In genomic region chr22:25661067-25661466, GRCh38 we compare ENCODE assay signal across 18 cellular contexts.
DNase-seq lines count a peak whose midpoint lies in the region; ATAC-seq and TF ChIP-seq lines count a peak whose summit lies in the region.
"Had no signal": no experiment of that assay in that cellular context is flagged by ENCODE, and none has a peak within 500 bp of the region (broad histone marks: within the 10 kb centered on the region; RNA-seq: fewer than 3 reads in every experiment).

No MANE protein-coding gene starts in this region.

- no peak overlapping the region for H2BK12ac ChIP-seq in mesenchymal stem cell (ENCODE audit: low read length in 2 of 2)

- TF ChIP-seq CTCF in SK-N-SH (IDR thresholded peaks at IDR 0.05) (no peak), fibroblast of the aortic adventitia (IDR thresholded peaks at IDR 0.05; ENCODE audit: insufficient read depth, low read length) (no peak)

- no peak overlapping the region for H2BK5ac ChIP-seq in mesenchymal stem cell (ENCODE audit: low read depth, low read length, poor library complexity, severe bottlenecking)
- no peak overlapping the region for H2BK5ac ChIP-seq in mesendoderm (ENCODE audit: low read length)

- H2BK120ac ChIP-seq in mesenchymal stem cell (ENCODE audit: low read depth, low read length) (no peak overlapping the region), mesendoderm (ENCODE audit: low read depth, low read length) (no peak overlapping the region)

- H4K5ac ChIP-seq in mesendoderm (ENCODE audit: low read length), result no peak overlapping the region

- H3K9ac ChIP-seq in GM23248 (no peak overlapping the region), SK-N-SH (no peak overlapping the region), mesenchymal stem cell (ENCODE audit: low read length) (peak overlapping the region; percentile 73), mesendoderm (ENCODE audit: low read length) (no peak overlapping the region)

- H3K27ac ChIP-seq in GM23248, result no peak overlapping the region
- peak overlapping the region in 1 of 2 experiments; percentile 81; a peak in 2 of 4 replicates for H3K27ac ChIP-seq in SK-N-SH (ENCODE audit: low read depth in 2 of 2, low read length in 1 of 2)
- no peak overlapping the region for H3K27ac ChIP-seq in mesenchymal stem cell (ENCODE audit: low read length, poor library complexity, severe bottlenecking)
- H3K27ac ChIP-seq in mesendoderm (ENCODE audit: low read depth, low read length), result no peak overlapping the region
- H3K27ac ChIP-seq: colonic mucosa had no signal

- H3K23ac ChIP-seq in mesenchymal stem cell (ENCODE audit: low read length in 2 of 2) (no peak overlapping the region), mesendoderm (ENCODE audit: low read length) (no peak overlapping the region)

- H3K36me3 ChIP-seq in GM23248 (ENCODE audit: low read depth) (no peaks in the 10 kb centered on the region), SK-N-SH (replicated peaks in 1 of 2; ENCODE audit: control insufficient read depth in 1 of 2, insufficient read depth in 2 of 2, low read length in 1 of 2) (peaks cover 0 to 5% of the 10 kb centered on the region in 2 experiments), mesenchymal stem cell (ENCODE audit: control insufficient read depth in 1 of 2, insufficient read depth in 2 of 2, low read depth in 1 of 2, low read length in 2 of 2) (no peaks in the 10 kb centered on the region), mesendoderm (ENCODE audit: control insufficient read depth, insufficient read depth, low read length) (no peaks in the 10 kb centered on the region)
- H3K36me3 ChIP-seq: colonic mucosa had no signal

- no peak overlapping the region for H2AFZ ChIP-seq in GM23248
- no peak overlapping the region for H2AFZ ChIP-seq in SK-N-SH (ENCODE audit: low read depth)
- H2AFZ ChIP-seq in mesenchymal stem cell (ENCODE audit: low read depth, low read length), result no peak overlapping the region

- no peak overlapping the region for H4K8ac ChIP-seq in mesenchymal stem cell (ENCODE audit: low read length)
- no peak overlapping the region for H4K8ac ChIP-seq in mesendoderm (ENCODE audit: low read depth, low read length)

- no peak overlapping the region for H3K4ac ChIP-seq in mesenchymal stem cell (ENCODE audit: low read depth in 1 of 2, low read length in 2 of 2)
- H3K4ac ChIP-seq in mesendoderm (ENCODE audit: low read depth, low read length), result no peak overlapping the region

- no peaks in the 10 kb centered on the region for H3K9me3 ChIP-seq in GM23248 (ENCODE audit: low read depth)
- no peaks in the 10 kb centered on the region for H3K9me3 ChIP-seq in SK-N-SH
- no peaks in the 10 kb centered on the region for H3K9me3 ChIP-seq in mesenchymal stem cell (ENCODE audit: control insufficient read depth, low read length)
- H3K9me3 ChIP-seq: colonic mucosa had no signal

- ATAC-seq in GM21717 (IDR thresholded peaks at IDR 0.05; ENCODE audit: unreplicated experiment) (no peak), HG02938 (IDR thresholded peaks at IDR 0.05; ENCODE audit: unreplicated experiment) (no peak)
- ATAC-seq: natural killer cell, WTC11 had no signal

- H3K4me2 ChIP-seq in GM23248 (ENCODE audit: unreplicated experiment), result no peak overlapping the region
- no peak overlapping the region for H3K4me2 ChIP-seq in SK-N-SH
- no peak overlapping the region for H3K4me2 ChIP-seq in mesenchymal stem cell (ENCODE audit: low read length, poor library complexity, severe bottlenecking)
- no peak overlapping the region for H3K4me2 ChIP-seq in mesendoderm (ENCODE audit: low read length)

- 19 to 23% methylated on average over 2 of the region's 2 CpGs for WGBS in GM23248 (ENCODE audit: low coverage in 1 of 2, low lambda C conversion rate in 2 of 2, missing lambda C conversion rate in 2 of 2), 2 experiments
- WGBS in SK-N-SH (ENCODE audit: low lambda C conversion rate), result 16% methylated on average over 2 of the region's 2 CpGs
- whole genome bisulfite sequencing in mesenchymal stem cell, result 100% methylated on average over 1 of the region's 2 CpGs
- no CpG with 5 or more reads among the region's 2 CpGs for WGBS in mesendoderm (ENCODE audit: extremely low coverage, insufficient coverage, low lambda C conversion rate)

- TF ChIP-seq RAD21 in SK-N-SH (IDR thresholded peaks at IDR 0.05; ENCODE audit: low read length), result no peak

- H3K27me3 ChIP-seq in GM23248 (replicated peaks; ENCODE audit: insufficient read depth), result peaks cover 6% of the 10 kb centered on the region
- H3K27me3 ChIP-seq in SK-N-SH (ENCODE audit: insufficient read depth), result no peaks in the 10 kb centered on the region
- H3K27me3 ChIP-seq in mesenchymal stem cell (ENCODE audit: control insufficient read depth in 1 of 2, insufficient read depth in 1 of 2, low read length in 2 of 2), result peaks cover 0 to 3% of the 10 kb centered on the region in 2 experiments
- no peaks in the 10 kb centered on the region for H3K27me3 ChIP-seq in mesendoderm (ENCODE audit: insufficient read depth, low read length, poor library complexity)
- H3K27me3 ChIP-seq: colonic mucosa had no signal

- no peak overlapping the region for H2BK15ac ChIP-seq in mesenchymal stem cell (ENCODE audit: low read depth, poor library complexity, severe bottlenecking)
- H2BK15ac ChIP-seq in mesendoderm (replicated peaks; ENCODE audit: low read depth), result no peak overlapping the region

- H3K14ac ChIP-seq in mesenchymal stem cell (ENCODE audit: low read length in 2 of 2), result no peak overlapping the region

- H3K4me3 ChIP-seq in GM23248 (no peak overlapping the region), SK-N-SH (ENCODE audit: low read depth in 2 of 2, low read length in 1 of 2) (no peak overlapping the region), fibroblast of the aortic adventitia (ENCODE audit: low read depth, low read length) (no peak overlapping the region), mesenchymal stem cell (ENCODE audit: insufficient read depth in 1 of 2, low read depth in 1 of 2, low read length in 2 of 2) (no peak overlapping the region), mesendoderm (ENCODE audit: low read length) (no peak overlapping the region)
- H3K4me3 ChIP-seq: colonic mucosa had no signal

- H2AK5ac ChIP-seq in mesenchymal stem cell (ENCODE audit: low read length, severe bottlenecking) (no peak overlapping the region), mesendoderm (ENCODE audit: low read length) (no peak overlapping the region)

- H3K9me2 ChIP-seq in GM23248 (ENCODE audit: insufficient read depth) (no peaks in the 10 kb centered on the region), SK-N-SH (no peaks in the 10 kb centered on the region)

- H3K4me1 ChIP-seq in GM23248 (ENCODE audit: insufficient read depth) (no peaks in the 10 kb centered on the region), SK-N-SH (ENCODE audit: control insufficient read depth in 1 of 2, insufficient read depth in 2 of 2, low read depth in 1 of 2, low read length in 1 of 2) (peaks cover 0 to 17% of the 10 kb centered on the region in 2 experiments; a peak in 2 of 4 replicates), mesenchymal stem cell (ENCODE audit: control insufficient read depth, insufficient read depth, low read depth, low read length) (no peaks in the 10 kb centered on the region), mesendoderm (ENCODE audit: control insufficient read depth, low read depth, low read length) (no peaks in the 10 kb centered on the region)
- H3K4me1 ChIP-seq: colonic mucosa had no signal

- no peaks in the 10 kb centered on the region for H4K20me1 ChIP-seq in GM23248 (ENCODE audit: insufficient read depth)
- H4K20me1 ChIP-seq in SK-N-SH (ENCODE audit: insufficient read depth), result no peaks in the 10 kb centered on the region

- H3K79me2 ChIP-seq in GM23248 (ENCODE audit: insufficient read depth), result no peaks in the 10 kb centered on the region
- no peaks in the 10 kb centered on the region; the same call in 1 of the 2 replicates for H3K79me2 ChIP-seq in SK-N-SH (ENCODE audit: insufficient read depth)
- no peaks in the 10 kb centered on the region for H3K79me2 ChIP-seq in mesendoderm (ENCODE audit: control insufficient read depth, insufficient read depth, low read length)

- H3F3A ChIP-seq in GM23248 (ENCODE audit: insufficient read depth) (no peaks in the 10 kb centered on the region), SK-N-SH (replicated peaks; ENCODE audit: insufficient read depth) (no peaks in the 10 kb centered on the region)

- DNase-seq in GM23248 (peak; percentile 15), SK-N-SH (peak; percentile 31), fibroblast of the aortic adventitia (ENCODE audit: low read depth) (peak; percentile 84), mesenchymal stem cell (no peak), head of caudate nucleus (no peak), mesendoderm (no peak)
- DNase-seq: activated CD4-positive, alpha-beta memory T cell treated with anti-CD3 and anti-CD28 coated beads, Interleukin-2, amount 10 ng/mL, durations not matched to agents 7 days and 5 days; activated naive CD4-positive, alpha-beta T cell treated with anti-CD3 and anti-CD28 coated beads for 36 hours; activated T-cell treated with anti-CD3 and anti-CD28 coated beads, Interleukin-2, amount 50 U/mL, for 1 hour; CD4-positive, CD25-positive, alpha-beta regulatory T cell; colonic mucosa; natural killer cell; NCI-H1694 treated with DMSO at 0.1 percent for 48 hours; NCI-H526 treated with DMSO at 0.1 percent for 48 hours; SIG-M5 had no signal

- H4K91ac ChIP-seq in mesenchymal stem cell (ENCODE audit: low read length), result no peak overlapping the region

- CTCF ChIA-PET in SK-N-SH (lab: Yijun Ruan, JAX), result no interaction called here

- H3K79me1 ChIP-seq in mesenchymal stem cell (replicated peaks; ENCODE audit: low read length, poor library complexity, severe bottlenecking), result no peaks in the 10 kb centered on the region
- H3K79me1 ChIP-seq in mesendoderm (ENCODE audit: low read length), result no peaks in the 10 kb centered on the region

- 0 out of 4 replicates have a peak, but pooled peaks of 1 of the 2 experiments have one; percentile 7 for TF ChIP-seq EP300 in SK-N-SH (IDR thresholded peaks at IDR 0.05; ENCODE audit: borderline replicate concordance in 1 of 2, low read depth in 1 of 2, low read length in 1 of 2)

- intact Hi-C loops in head of caudate nucleus (cut with DNase I), result no loop called here

- H3K18ac ChIP-seq in mesenchymal stem cell (ENCODE audit: low read depth in 1 of 2, low read length in 2 of 2) (no peak overlapping the region), mesendoderm (ENCODE audit: low read length) (no peak overlapping the region)

- H3K56ac ChIP-seq in mesendoderm (ENCODE audit: low read length), result no peak overlapping the region

- in situ Hi-C loops in GM23248 (cut with MboI), result no loop called here

- POLR2A ChIA-PET in SK-N-SH (lab: Yijun Ruan, JAX), result no interaction called here

TF ChIP-seq in SK-N-SH, 30 proteins besides CTCF, POLR2A, EP300 and RAD21 (continues in another document):
- no peak for TF ChIP-seq FOXM1 (IDR thresholded peaks at IDR 0.05; ENCODE audit: low read depth)
- TF ChIP-seq GATA2 (CRISPR knock-in tag; IDR thresholded peaks at IDR 0.05), result no peak
- TF ChIP-seq RXRA (IDR thresholded peaks at IDR 0.05; ENCODE audit: borderline replicate concordance, low read depth), result no peak
- TF ChIP-seq NRF1 (IDR thresholded peaks at IDR 0.05; ENCODE audit: low read depth, low read length), result no peak

Comparison
In these comparisons a context has a peak if more than half of its experiments do, and no peak if none do; other contexts are left out.
1. DNase-seq: peak in GM23248 (single experiment), SK-N-SH (single experiment) and fibroblast of the aortic adventitia (single experiment); none in mesenchymal stem cell (single experiment), head of caudate nucleus (0 of 42) and mesendoderm (single experiment).